8 cellular contexts compared by ENCODE assay signal in the genomic region with DNA sequence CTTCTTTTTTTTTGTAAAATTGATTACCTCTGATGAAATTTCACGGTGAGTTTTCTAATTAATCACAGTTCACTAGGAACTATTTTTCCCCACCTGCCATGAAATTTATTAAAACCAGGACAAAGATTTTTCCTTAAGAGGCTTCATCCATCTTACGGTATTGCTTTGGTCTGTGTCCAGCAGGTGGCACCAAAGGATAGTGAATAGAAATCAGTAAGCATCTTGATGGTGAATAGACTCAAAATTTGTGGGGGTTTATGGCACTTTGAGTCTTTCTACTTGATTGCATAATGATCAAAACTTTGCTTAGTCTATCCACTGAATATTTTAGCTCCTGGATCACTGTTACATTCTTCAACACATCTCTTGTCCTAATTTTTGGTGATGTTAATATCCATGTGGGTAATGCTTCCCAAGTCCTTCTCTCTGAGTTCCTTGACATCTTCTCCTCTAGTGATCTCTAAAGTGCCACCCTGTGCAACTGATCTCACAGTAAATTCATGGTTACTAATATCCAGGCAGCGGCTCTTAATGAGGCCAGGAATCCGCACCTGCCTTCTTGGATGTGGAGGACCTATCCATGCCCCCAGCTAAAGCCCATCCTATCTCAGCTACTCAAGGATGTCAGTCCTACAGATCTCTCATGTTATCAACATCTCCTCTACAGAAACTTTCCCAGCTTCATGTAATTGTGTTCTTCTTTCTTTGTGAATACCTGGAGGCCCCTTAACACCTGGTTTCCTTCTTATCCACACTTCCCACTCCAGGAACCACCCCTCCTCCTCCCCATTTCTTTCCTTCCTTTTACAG. TPM values are rescaled to one million over a fixed set of nuclear protein-coding genes. Genes with fewer than 3 reads are reported as not detected.
DNase-seq lines count a peak whose midpoint lies in the region; ATAC-seq and TF ChIP-seq lines count a peak whose summit lies in the region.

No MANE protein-coding gene starts in this region.

- no peaks in the 10 kb centered on the region for H3K9me3 Mint-ChIP-seq in type B pancreatic cell

- H3K4me3 ChIP-seq in GM12865 (ENCODE audit: low read depth, low read length) (no peak overlapping the region), fibroblast of the aortic adventitia (ENCODE audit: low read depth, low read length) (no peak overlapping the region)

- no peak overlapping the region for H3K27ac Mint-ChIP-seq in type B pancreatic cell

- TF ChIP-seq CTCF in GM12865 (IDR thresholded peaks at IDR 0.05; ENCODE audit: insufficient read depth, low read depth, low read length, missing control alignments), result peak; percentile 67
- TF ChIP-seq CTCF in fibroblast of the aortic adventitia (IDR thresholded peaks at IDR 0.05; ENCODE audit: insufficient read depth, low read length), result peak; percentile 71
- TF ChIP-seq CTCF in omental fat pad (IDR thresholded peaks at IDR 0.05), result no peak
- TF ChIP-seq CTCF in type B pancreatic cell (conservative IDR thresholded peaks at IDR 0.05), result peak; percentile 95

- no peaks in the 10 kb centered on the region for H3K36me3 Mint-ChIP-seq in type B pancreatic cell

- H3K4me3 Mint-ChIP-seq in type B pancreatic cell, result no peak overlapping the region

- no peaks in the 10 kb centered on the region for H3K4me1 Mint-ChIP-seq in type B pancreatic cell (ENCODE audit: unreplicated experiment)

- DNase-seq in GM12865 (ENCODE audit: low read depth) (peak; percentile 77), LHCN-M2 (ENCODE audit: low read depth) (peak; percentile 80), RKO (ENCODE audit: low spot score) (peak; percentile 70), activated T-helper 1 cell treated with Interleukin-2 at 50 U/mL for 16 hours (ENCODE audit: low read depth) (peak; percentile 7), fibroblast of the aortic adventitia (ENCODE audit: low read depth) (peak; percentile 92), omental fat pad (ENCODE audit: low spot score) (peak; percentile 89), type B pancreatic cell (ENCODE audit: extremely low spot score, unreplicated experiment) (no peak)

- ATAC-seq in omental fat pad (ENCODE audit: low FRiP score) (peak; percentile 48), GM21515 (IDR thresholded peaks at IDR 0.05; ENCODE audit: unreplicated experiment) (no peak)

- H3K27me3 Mint-ChIP-seq in type B pancreatic cell, result peaks cover 4% of the 10 kb centered on the region

RNA-seq across cellular contexts. Expression of a gene that starts 54.5 kb away (rescaled TPM):
- total RNA-seq in LHCN-M2 (2014; rRNA removed), result not detected in 2 replicates
- not detected for polyA plus RNA-seq in LHCN-M2 (2012)
- not detected in 2 replicates for total RNA-seq in fibroblast of the aortic adventitia (ENCODE audit: low replicate concordance)
- total RNA-seq in omental fat pad, result not detected
- 0.43 and 2.2 TPM in 2 replicates for total RNA-seq in type B pancreatic cell (ENCODE audit: low replicate concordance)

Comparison
In these comparisons a context has a peak if more than half of its experiments do, and no peak if none do; other contexts are left out.
1. CTCF ChIP-seq: peak in GM12865 (single experiment), fibroblast of the aortic adventitia (single experiment) and type B pancreatic cell (single experiment); none in omental fat pad (0 of 3).